13 cellular contexts compared by ENCODE assay signal in genomic region chr7:134470864-134471263, GRCh38. TPM values are rescaled to one million over a fixed set of nuclear protein-coding genes. Genes with fewer than 3 reads are reported as not detected.
DNase-seq lines count a peak whose midpoint lies in the region; ATAC-seq and TF ChIP-seq lines count a peak whose summit lies in the region.
"Had no signal": no experiment of that assay in that cellular context is flagged by ENCODE, and none has a peak within 500 bp of the region (broad histone marks: within the 10 kb centered on the region; RNA-seq: fewer than 3 reads in every experiment).

No MANE protein-coding gene starts in this region.

- no peak overlapping the region for H3K27ac ChIP-seq in hepatocyte
- H3K27ac ChIP-seq: VCaP had no signal

- H3K4me1 Mint-ChIP-seq in osteocyte (ENCODE audit: unreplicated experiment) = peaks cover 6% of the 10 kb centered on the region

- no peak overlapping the region for H3K4me3 Mint-ChIP-seq in osteocyte (ENCODE audit: unreplicated experiment)
- H3K4me3 Mint-ChIP-seq: CD8-positive, alpha-beta T cell had no signal

- no peaks in the 10 kb centered on the region for H3K9me3 ChIP-seq in hepatocyte (ENCODE audit: low read depth)

- 86% methylated on average over 4 of the region's 4 CpGs for WGBS in hepatocyte (ENCODE audit: low lambda C conversion rate, missing lambda C conversion rate)

- no peaks in the 10 kb centered on the region for H4K20me1 ChIP-seq in hepatocyte (ENCODE audit: insufficient read depth, poor library complexity, severe bottlenecking)

- no peak for TF ChIP-seq CTCF in hepatocyte (IDR thresholded peaks at IDR 0.05; ENCODE audit: poor library complexity)
- TF ChIP-seq CTCF in osteocyte (IDR thresholded peaks at IDR 0.05) = no peak

- no peak for ATAC-seq in HG02623 (IDR thresholded peaks at IDR 0.05; ENCODE audit: unreplicated experiment)
- ATAC-seq: CD8-positive, alpha-beta T cell had no signal

- DNase-seq in EH (ENCODE audit: low read depth) (peak; percentile 66), M059J (ENCODE audit: low read depth) (peak; percentile 92), astrocyte of the hippocampus (ENCODE audit: low read depth, low spot score) (peak; percentile 41), hepatocyte (ENCODE audit: low spot score) (peak; percentile 28), osteocyte (ENCODE audit: extremely low spot score, unreplicated experiment) (no peak), inferior parietal cortex (ENCODE audit: extremely low spot score) (no peak), NCI-H69 (lab: John Stamatoyannopoulos, UW) (no peak)
- DNase-seq: amygdala; CD8-positive, alpha-beta T cell; NCI-H1694 treated with DMSO at 0.1 percent for 48 hours had no signal

- H3K27me3 ChIP-seq in hepatocyte = no peaks in the 10 kb centered on the region

- no peak overlapping the region for H3K4me3 ChIP-seq in hepatocyte
- H3K4me3 ChIP-seq: smooth muscle cell had no signal

- no peaks in the 10 kb centered on the region for H3K27me3 Mint-ChIP-seq in osteocyte (ENCODE audit: unreplicated experiment)

- H3K36me3 ChIP-seq in hepatocyte (replicated peaks; ENCODE audit: insufficient read depth, low read depth) = no peaks in the 10 kb centered on the region

- no peaks in the 10 kb centered on the region for H3K36me3 Mint-ChIP-seq in osteocyte (ENCODE audit: unreplicated experiment)
- H3K36me3 Mint-ChIP-seq: CD8-positive, alpha-beta T cell had no signal

- H2AFZ ChIP-seq in hepatocyte = no peak overlapping the region

- H3K79me2 ChIP-seq in hepatocyte = no peaks in the 10 kb centered on the region

- H3K27ac Mint-ChIP-seq in osteocyte (ENCODE audit: unreplicated experiment) = no peak overlapping the region
- H3K27ac Mint-ChIP-seq: CD8-positive, alpha-beta T cell had no signal

- H3K9me3 Mint-ChIP-seq in osteocyte (ENCODE audit: unreplicated experiment) = peaks cover 8% of the 10 kb centered on the region
- H3K9me3 Mint-ChIP-seq: CD8-positive, alpha-beta T cell had no signal

- no peaks in the 10 kb centered on the region for H3K4me1 ChIP-seq in hepatocyte (ENCODE audit: insufficient read depth)

- H3K9me2 ChIP-seq in hepatocyte (replicated peaks; ENCODE audit: insufficient read depth) = no peaks in the 10 kb centered on the region

- no peak overlapping the region for H3K4me2 ChIP-seq in hepatocyte
- H3K4me2 ChIP-seq: smooth muscle cell had no signal

RNA-seq across cellular contexts. Expression of gene AKR1B1, which starts 12.0 kb away (rescaled TPM):
- total RNA-seq in M059J (2014; rRNA removed; shearing (Covaris generic)) = 376 and 388 TPM in 2 replicates
- total RNA-seq in hepatocyte (129 and 146 TPM in 2 replicates), osteocyte (59.4 and 61.8 TPM in 2 replicates)
- polyA plus RNA-seq in hepatocyte = 342 and 373 TPM in 2 replicates

RNA-seq across cellular contexts. Expression of gene AKR1B10, which starts 56.5 kb away (rescaled TPM):
- total RNA-seq in M059J (2014; rRNA removed; shearing (Covaris generic)) = 11.6 and 12.6 TPM in 2 replicates
- total RNA-seq in hepatocyte = 60.3 and 84.8 TPM in 2 replicates
- polyA plus RNA-seq in hepatocyte = 94.4 and 95.0 TPM in 2 replicates
- total RNA-seq in osteocyte = not detected in 2 replicates
- total RNA-seq: CD8-positive, alpha-beta T cell had no signal
- polyA plus RNA-seq: smooth muscle cell had no signal

Comparison
In these comparisons a context has a peak if more than half of its experiments do, and no peak if none do; other contexts are left out.
1. DNase-seq: peak in EH (single experiment), M059J (single experiment), astrocyte of the hippocampus (single experiment) and hepatocyte (single experiment); none in osteocyte (single experiment), inferior parietal cortex (single experiment) and NCI-H69 (single experiment).
2. RNA of gene AKR1B10, which starts 56.5 kb away (total RNA-seq): 60.3 to 84.8 TPM in hepatocyte and 11.6 to 12.6 TPM in M059J; not detected in osteocyte; every median in the first group is over 10 times any median in the second.